ENCODE assay signal across 32 cellular contexts in genomic region chr6:11362481-11363018, GRCh38.
DNase-seq lines count a peak whose midpoint lies in the region; ATAC-seq and TF ChIP-seq lines count a peak whose summit lies in the region.
"Had no signal": no experiment of that assay in that cellular context is flagged by ENCODE, and none has a peak within 500 bp of the region (broad histone marks: within the 10 kb centered on the region; RNA-seq: fewer than 3 reads in every experiment).

No MANE protein-coding gene starts in this region.

- no peak for DNase-seq in activated CD4-positive, CD25-positive, alpha-beta regulatory T cell treated with anti-CD3 and anti-CD28 coated beads, Interleukin-2, amount 50 U/mL, for 72 hours
- DNase-seq in left ventricle myocardium inferior, result no peak
- no peak for DNase-seq in Right ventricle myocardium inferior (ENCODE audit: missing footprints)
- DNase-seq in immature natural killer cell, result no peak
- DNase-seq in upper lobe of left lung, result no peak
- no peak for DNase-seq in kidney tubule cell (ENCODE audit: low spot score)
- DNase-seq: 8988T; activated CD4-positive, alpha-beta T cell treated with anti-CD3 and anti-CD28 coated beads for 4 hours; activated CD8-positive, alpha-beta memory T cell treated with anti-CD3 and anti-CD28 coated beads, Interleukin-2, amount 10 ng/mL, durations not matched to agents 7 days and 5 days; COR-L47; DMS53; IMR-90; left ventricle myocardium superior; MV-4-11; naive B cell; NCI-H1436; NCI-H226; NCI-H526 treated with DMSO at 0.1 percent for 48 hours; NK-92 treated with Interleukin-12 subunit alpha and Interleukin-12 subunit beta, amount 100 ng/mL, for 24 hours; occipital lobe; sigmoid colon; stimulated activated CD4-positive, alpha-beta T cell treated with anti-CD3 and anti-CD28 coated beads, Interleukin-12 subunit alpha, Interleukin-12 subunit beta, amount 100 ng/mL, for 4 hours; stimulated activated CD4-positive, alpha-beta T cell treated with anti-CD3 and anti-CD28 coated beads, Interleukin-4, amount 100 ng/mL, for 1 hour had no signal

- H3K9me3 Mint-ChIP-seq in immature natural killer cell, result no peaks in the 10 kb centered on the region
- H3K9me3 Mint-ChIP-seq: endodermal cell, type B pancreatic cell had no signal

- H3K4me3 ChIP-seq in left ventricle myocardium inferior (no peak overlapping the region), upper lobe of left lung (no peak overlapping the region)
- H3K4me3 ChIP-seq: prostate gland, sigmoid colon had no signal

- peaks cover 18 to 34% (median 20%) of the 10 kb centered on the region in 3 donors for H3K36me3 Mint-ChIP-seq in immature natural killer cell
- H3K36me3 Mint-ChIP-seq: mesothelial cell of epicardium, type B pancreatic cell had no signal

- TF ChIP-seq EP300 in upper lobe of left lung (IDR thresholded peaks at IDR 0.05), result no peak

- H3K9me3 ChIP-seq in left ventricle myocardium inferior (replicated peaks) (no peaks in the 10 kb centered on the region), upper lobe of left lung (no peaks in the 10 kb centered on the region)
- H3K9me3 ChIP-seq: prostate gland, sigmoid colon had no signal

- no peaks in the 10 kb centered on the region for H3K27me3 Mint-ChIP-seq in immature natural killer cell (ENCODE audit: low read depth in 3 of 3)
- H3K27me3 Mint-ChIP-seq: activated CD8-positive, alpha-beta memory T cell treated with anti-CD3 and anti-CD28 coated beads, Interleukin-2, amount 10 ng/mL, durations not matched to agents 7 days and 5 days; naive B cell; type B pancreatic cell had no signal

- H3K27ac Mint-ChIP-seq in immature natural killer cell, result peak overlapping the region in 5 of 6 donors; percentile 3 to 39 (median 30)
- H3K27ac Mint-ChIP-seq: activated CD8-positive, alpha-beta memory T cell treated with anti-CD3 and anti-CD28 coated beads, Interleukin-2, amount 10 ng/mL, durations not matched to agents 7 days and 5 days; dendritic cell treated with granulocyte-macrophage colony-stimulating factor and Interleukin-4, amounts not matched to agents 40 ng/mL and 50 ng/mL, for 4 days; endodermal cell; mesothelial cell of epicardium; type B pancreatic cell had no signal

- H3K27me3 ChIP-seq in left ventricle myocardium inferior (ENCODE audit: low read depth) (no peaks in the 10 kb centered on the region), upper lobe of left lung (no peaks in the 10 kb centered on the region)
- H3K27me3 ChIP-seq: sigmoid colon had no signal

- H3K4me3 Mint-ChIP-seq in immature natural killer cell, result no peak overlapping the region
- H3K4me3 Mint-ChIP-seq: activated CD8-positive, alpha-beta memory T cell treated with anti-CD3 and anti-CD28 coated beads, Interleukin-2, amount 10 ng/mL, durations not matched to agents 7 days and 5 days; dendritic cell treated with granulocyte-macrophage colony-stimulating factor and Interleukin-4, amounts not matched to agents 40 ng/mL and 50 ng/mL, for 4 days; endodermal cell; mesothelial cell of epicardium; type B pancreatic cell had no signal

- intact Hi-C loops in left ventricle myocardium inferior (cut with micrococcal nuclease) (no loop called here), Right ventricle myocardium inferior (cut with DNase I) (loop anchor here (10.0 kb wide), 1 partner anchor 132 kb away; no protein-coding TSS in a partner anchor)

- TF ChIP-seq CTCF in left ventricle myocardium inferior (IDR thresholded peaks at IDR 0.05; ENCODE audit: borderline replicate concordance) (no peak), upper lobe of left lung (IDR thresholded peaks at IDR 0.05) (no peak)

- peaks cover 85 to 97% of the 10 kb centered on the region in 2 donors for H3K4me1 Mint-ChIP-seq in immature natural killer cell

- no peak for TF ChIP-seq POLR2A in upper lobe of left lung (IDR thresholded peaks at IDR 0.05)

- peak; percentile 7 for ATAC-seq in activated CD4-positive, CD25-positive, alpha-beta regulatory T cell treated with anti-CD3 and anti-CD28 coated beads, Interleukin-2, amount 50 U/mL, for 24 hours
- ATAC-seq in Right ventricle myocardium inferior, result no peak
- ATAC-seq in upper lobe of left lung (ENCODE audit: low FRiP score in 2 of 2), result no peak
- no peak for ATAC-seq in GM19397 (IDR thresholded peaks at IDR 0.05; ENCODE audit: unreplicated experiment)
- ATAC-seq: activated CD8-positive, alpha-beta memory T cell treated with anti-CD3 and anti-CD28 coated beads, Interleukin-2, amount 10 ng/mL, durations not matched to agents 7 days and 5 days; esophagus mucosa; left ventricle myocardium superior had no signal

- H3K36me3 ChIP-seq in left ventricle myocardium inferior (no peaks in the 10 kb centered on the region), upper lobe of left lung (no peaks in the 10 kb centered on the region)
- H3K36me3 ChIP-seq: prostate gland, sigmoid colon had no signal

- 68 to 78% methylated on average over 1 of the region's 1 CpG for WGBS in upper lobe of left lung, 2 donors

- peaks cover 46% of the 10 kb centered on the region for H3K4me1 ChIP-seq in left ventricle myocardium inferior
- H3K4me1 ChIP-seq in upper lobe of left lung, result peaks cover 59 to 76% (median 65%) of the 10 kb centered on the region in 4 donors

- peak overlapping the region; percentile 88 for H3K27ac ChIP-seq in left ventricle myocardium inferior (replicated peaks)
- peak overlapping the region in 3 of 4 donors; percentile 46 to 96 (median 90) for H3K27ac ChIP-seq in upper lobe of left lung
- H3K27ac ChIP-seq: C4-2B, sigmoid colon had no signal

Comparison
In these comparisons a context has a peak if more than half of its experiments do, and no peak if none do; other contexts are left out.
1. ATAC-seq: peak in activated CD4-positive, CD25-positive, alpha-beta regulatory T cell treated with anti-CD3 and anti-CD28 coated beads, Interleukin-2, amount 50 U/mL, for 24 hours (2 of 2); none in Right ventricle myocardium inferior (single experiment), upper lobe of left lung (0 of 2) and GM19397 (single experiment).